Comparison of ENCODE assay signal across 1 cellular context in the genomic region with DNA sequence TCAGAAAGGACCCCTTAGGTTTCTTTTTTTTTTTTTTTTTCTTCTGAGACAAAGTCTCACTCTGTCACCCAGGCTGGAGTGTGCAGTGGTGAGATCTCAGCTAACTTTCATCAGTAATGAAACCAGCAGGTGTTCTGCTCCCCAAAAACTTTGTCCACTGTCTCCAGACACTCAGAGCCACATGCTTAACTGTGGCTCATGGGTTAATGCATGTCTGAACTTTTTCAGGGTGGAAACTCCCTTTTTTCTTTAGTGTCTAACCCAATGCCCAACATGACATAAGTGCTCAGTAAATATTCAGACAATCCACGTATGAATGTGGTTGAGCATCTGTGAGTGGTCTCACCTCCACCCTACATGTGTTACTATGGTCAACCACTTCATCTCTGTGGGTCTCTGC.
TF ChIP-seq lines count a peak whose summit lies in the region.

No MANE protein-coding gene starts in this region.

TF ChIP-seq in GM12878, 131 proteins besides CTCF, POLR2A, EP300 and RAD21 (continued from another document):
- TF ChIP-seq, protein P1, sequence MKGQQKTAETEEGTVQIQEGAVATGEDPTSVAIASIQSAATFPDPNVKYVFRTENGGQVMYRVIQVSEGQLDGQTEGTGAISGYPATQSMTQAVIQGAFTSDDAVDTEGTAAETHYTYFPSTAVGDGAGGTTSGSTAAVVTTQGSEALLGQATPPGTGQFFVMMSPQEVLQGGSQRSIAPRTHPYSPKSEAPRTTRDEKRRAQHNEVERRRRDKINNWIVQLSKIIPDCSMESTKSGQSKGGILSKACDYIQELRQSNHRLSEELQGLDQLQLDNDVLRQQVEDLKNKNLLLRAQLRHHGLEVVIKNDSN (IDR thresholded peaks at IDR 0.05; ENCODE audit: borderline replicate concordance, extremely low read length, insufficient read depth, low read depth, low read length): no peak
- TF ChIP-seq, protein P2, sequence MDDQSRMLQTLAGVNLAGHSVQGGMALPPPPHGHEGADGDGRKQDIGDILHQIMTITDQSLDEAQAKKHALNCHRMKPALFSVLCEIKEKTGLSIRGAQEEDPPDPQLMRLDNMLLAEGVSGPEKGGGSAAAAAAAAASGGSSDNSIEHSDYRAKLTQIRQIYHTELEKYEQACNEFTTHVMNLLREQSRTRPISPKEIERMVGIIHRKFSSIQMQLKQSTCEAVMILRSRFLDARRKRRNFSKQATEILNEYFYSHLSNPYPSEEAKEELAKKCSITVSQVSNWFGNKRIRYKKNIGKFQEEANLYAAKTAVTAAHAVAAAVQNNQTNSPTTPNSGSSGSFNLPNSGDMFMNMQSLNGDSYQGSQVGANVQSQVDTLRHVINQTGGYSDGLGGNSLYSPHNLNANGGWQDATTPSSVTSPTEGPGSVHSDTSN (IDR thresholded peaks at IDR 0.05; ENCODE audit: insufficient replicate concordance, low read depth, low read length): no peak
- no peak for TF ChIP-seq BACH1 (IDR thresholded peaks at IDR 0.05; ENCODE audit: borderline replicate concordance)
- no peak for TF ChIP-seq EZH2 (IDR thresholded peaks at IDR 0.05; ENCODE audit: borderline replicate concordance, control insufficient read depth, low read depth, low read length)
- TF ChIP-seq CBFB (IDR thresholded peaks at IDR 0.05; ENCODE audit: low read depth): peak; percentile 77
- no peak for TF ChIP-seq SUZ12 (IDR thresholded peaks at IDR 0.05; ENCODE audit: unreplicated experiment)
- no peak for TF ChIP-seq JUND (IDR thresholded peaks at IDR 0.05; ENCODE audit: low read depth, low read length)
- TF ChIP-seq LARP7 (IDR thresholded peaks at IDR 0.05): no peak
- TF ChIP-seq, protein P3, sequence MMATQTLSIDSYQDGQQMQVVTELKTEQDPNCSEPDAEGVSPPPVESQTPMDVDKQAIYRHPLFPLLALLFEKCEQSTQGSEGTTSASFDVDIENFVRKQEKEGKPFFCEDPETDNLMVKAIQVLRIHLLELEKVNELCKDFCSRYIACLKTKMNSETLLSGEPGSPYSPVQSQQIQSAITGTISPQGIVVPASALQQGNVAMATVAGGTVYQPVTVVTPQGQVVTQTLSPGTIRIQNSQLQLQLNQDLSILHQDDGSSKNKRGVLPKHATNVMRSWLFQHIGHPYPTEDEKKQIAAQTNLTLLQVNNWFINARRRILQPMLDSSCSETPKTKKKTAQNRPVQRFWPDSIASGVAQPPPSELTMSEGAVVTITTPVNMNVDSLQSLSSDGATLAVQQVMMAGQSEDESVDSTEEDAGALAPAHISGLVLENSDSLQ (IDR thresholded peaks at IDR 0.05): no peak
- TF ChIP-seq RFX5 (IDR thresholded peaks at IDR 0.05; ENCODE audit: low read depth, low read length): no peak
- TF ChIP-seq BCL11A (IDR thresholded peaks at IDR 0.05; ENCODE audit: low read depth, low read length): peak; percentile 53
- TF ChIP-seq ETV6 (conservative IDR thresholded peaks at IDR 0.05 in 1 of 2, IDR thresholded peaks at IDR 0.05 in 1 of 2; ENCODE audit: borderline replicate concordance in 1 of 2, low read depth in 1 of 2): peak in 1 of 2 experiments; percentile 26; a peak in 1 of 4 replicates
- no peak for TF ChIP-seq NRF1 (conservative IDR thresholded peaks at IDR 0.05; ENCODE audit: low read depth, low read length)
- peak; percentile 72 for TF ChIP-seq NFIC (IDR thresholded peaks at IDR 0.05; ENCODE audit: low read depth, low read length)
- TF ChIP-seq RELA (IDR thresholded peaks at IDR 0.05; ENCODE audit: borderline replicate concordance, partially characterized antibody): no peak
- TF ChIP-seq KAT2A (conservative IDR thresholded peaks at IDR 0.05; ENCODE audit: control insufficient read depth, low read depth, low read length): no peak
- no peak for TF ChIP-seq HDAC2 (IDR thresholded peaks at IDR 0.05)
- TF ChIP-seq, protein P4, sequence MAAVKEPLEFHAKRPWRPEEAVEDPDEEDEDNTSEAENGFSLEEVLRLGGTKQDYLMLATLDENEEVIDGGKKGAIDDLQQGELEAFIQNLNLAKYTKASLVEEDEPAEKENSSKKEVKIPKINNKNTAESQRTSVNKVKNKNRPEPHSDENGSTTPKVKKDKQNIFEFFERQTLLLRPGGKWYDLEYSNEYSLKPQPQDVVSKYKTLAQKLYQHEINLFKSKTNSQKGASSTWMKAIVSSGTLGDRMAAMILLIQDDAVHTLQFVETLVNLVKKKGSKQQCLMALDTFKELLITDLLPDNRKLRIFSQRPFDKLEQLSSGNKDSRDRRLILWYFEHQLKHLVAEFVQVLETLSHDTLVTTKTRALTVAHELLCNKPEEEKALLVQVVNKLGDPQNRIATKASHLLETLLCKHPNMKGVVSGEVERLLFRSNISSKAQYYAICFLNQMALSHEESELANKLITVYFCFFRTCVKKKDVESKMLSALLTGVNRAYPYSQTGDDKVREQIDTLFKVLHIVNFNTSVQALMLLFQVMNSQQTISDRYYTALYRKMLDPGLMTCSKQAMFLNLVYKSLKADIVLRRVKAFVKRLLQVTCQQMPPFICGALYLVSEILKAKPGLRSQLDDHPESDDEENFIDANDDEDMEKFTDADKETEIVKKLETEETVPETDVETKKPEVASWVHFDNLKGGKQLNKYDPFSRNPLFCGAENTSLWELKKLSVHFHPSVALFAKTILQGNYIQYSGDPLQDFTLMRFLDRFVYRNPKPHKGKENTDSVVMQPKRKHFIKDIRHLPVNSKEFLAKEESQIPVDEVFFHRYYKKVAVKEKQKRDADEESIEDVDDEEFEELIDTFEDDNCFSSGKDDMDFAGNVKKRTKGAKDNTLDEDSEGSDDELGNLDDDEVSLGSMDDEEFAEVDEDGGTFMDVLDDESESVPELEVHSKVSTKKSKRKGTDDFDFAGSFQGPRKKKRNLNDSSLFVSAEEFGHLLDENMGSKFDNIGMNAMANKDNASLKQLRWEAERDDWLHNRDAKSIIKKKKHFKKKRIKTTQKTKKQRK (IDR thresholded peaks at IDR 0.05; ENCODE audit: low read depth, low read length): no peak
- no peak for TF ChIP-seq CBX5 (IDR thresholded peaks at IDR 0.05; ENCODE audit: low read depth)
- TF ChIP-seq IRF4 (IDR thresholded peaks at IDR 0.05; ENCODE audit: low read depth, low read length): peak; percentile 37; the same call in 1 of the 2 replicates
- no peak for TF ChIP-seq SMAD1 (IDR thresholded peaks at IDR 0.05; ENCODE audit: low read depth, partially characterized antibody)
- peak; percentile 63; the same call in 1 of the 3 replicates for TF ChIP-seq POU2F2 (IDR thresholded peaks at IDR 0.05; ENCODE audit: borderline replicate concordance, low read depth, low read length)
- TF ChIP-seq, protein P5, sequence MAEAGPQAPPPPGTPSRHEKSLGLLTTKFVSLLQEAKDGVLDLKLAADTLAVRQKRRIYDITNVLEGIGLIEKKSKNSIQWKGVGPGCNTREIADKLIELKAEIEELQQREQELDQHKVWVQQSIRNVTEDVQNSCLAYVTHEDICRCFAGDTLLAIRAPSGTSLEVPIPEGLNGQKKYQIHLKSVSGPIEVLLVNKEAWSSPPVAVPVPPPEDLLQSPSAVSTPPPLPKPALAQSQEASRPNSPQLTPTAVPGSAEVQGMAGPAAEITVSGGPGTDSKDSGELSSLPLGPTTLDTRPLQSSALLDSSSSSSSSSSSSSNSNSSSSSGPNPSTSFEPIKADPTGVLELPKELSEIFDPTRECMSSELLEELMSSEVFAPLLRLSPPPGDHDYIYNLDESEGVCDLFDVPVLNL (IDR thresholded peaks at IDR 0.05; ENCODE audit: low read depth, low read length): no peak
- TF ChIP-seq NFYA (IDR thresholded peaks at IDR 0.05; ENCODE audit: borderline replicate concordance, low read depth, low read length): no peak
- no peak for TF ChIP-seq TCF7 (IDR thresholded peaks at IDR 0.05; ENCODE audit: borderline replicate concordance)
- TF ChIP-seq, protein P6, sequence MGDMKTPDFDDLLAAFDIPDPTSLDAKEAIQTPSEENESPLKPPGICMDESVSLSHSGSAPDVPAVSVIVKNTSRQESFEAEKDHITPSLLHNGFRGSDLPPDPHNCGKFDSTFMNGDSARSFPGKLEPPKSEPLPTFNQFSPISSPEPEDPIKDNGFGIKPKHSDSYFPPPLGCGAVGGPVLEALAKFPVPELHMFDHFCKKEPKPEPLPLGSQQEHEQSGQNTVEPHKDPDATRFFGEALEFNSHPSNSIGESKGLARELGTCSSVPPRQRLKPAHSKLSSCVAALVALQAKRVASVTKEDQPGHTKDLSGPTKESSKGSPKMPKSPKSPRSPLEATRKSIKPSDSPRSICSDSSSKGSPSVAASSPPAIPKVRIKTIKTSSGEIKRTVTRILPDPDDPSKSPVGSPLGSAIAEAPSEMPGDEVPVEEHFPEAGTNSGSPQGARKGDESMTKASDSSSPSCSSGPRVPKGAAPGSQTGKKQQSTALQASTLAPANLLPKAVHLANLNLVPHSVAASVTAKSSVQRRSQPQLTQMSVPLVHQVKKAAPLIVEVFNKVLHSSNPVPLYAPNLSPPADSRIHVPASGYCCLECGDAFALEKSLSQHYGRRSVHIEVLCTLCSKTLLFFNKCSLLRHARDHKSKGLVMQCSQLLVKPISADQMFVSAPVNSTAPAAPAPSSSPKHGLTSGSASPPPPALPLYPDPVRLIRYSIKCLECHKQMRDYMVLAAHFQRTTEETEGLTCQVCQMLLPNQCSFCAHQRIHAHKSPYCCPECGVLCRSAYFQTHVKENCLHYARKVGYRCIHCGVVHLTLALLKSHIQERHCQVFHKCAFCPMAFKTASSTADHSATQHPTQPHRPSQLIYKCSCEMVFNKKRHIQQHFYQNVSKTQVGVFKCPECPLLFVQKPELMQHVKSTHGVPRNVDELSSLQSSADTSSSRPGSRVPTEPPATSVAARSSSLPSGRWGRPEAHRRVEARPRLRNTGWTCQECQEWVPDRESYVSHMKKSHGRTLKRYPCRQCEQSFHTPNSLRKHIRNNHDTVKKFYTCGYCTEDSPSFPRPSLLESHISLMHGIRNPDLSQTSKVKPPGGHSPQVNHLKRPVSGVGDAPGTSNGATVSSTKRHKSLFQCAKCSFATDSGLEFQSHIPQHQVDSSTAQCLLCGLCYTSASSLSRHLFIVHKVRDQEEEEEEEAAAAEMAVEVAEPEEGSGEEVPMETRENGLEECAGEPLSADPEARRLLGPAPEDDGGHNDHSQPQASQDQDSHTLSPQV (IDR thresholded peaks at IDR 0.05): no peak
- TF ChIP-seq, protein P7, sequence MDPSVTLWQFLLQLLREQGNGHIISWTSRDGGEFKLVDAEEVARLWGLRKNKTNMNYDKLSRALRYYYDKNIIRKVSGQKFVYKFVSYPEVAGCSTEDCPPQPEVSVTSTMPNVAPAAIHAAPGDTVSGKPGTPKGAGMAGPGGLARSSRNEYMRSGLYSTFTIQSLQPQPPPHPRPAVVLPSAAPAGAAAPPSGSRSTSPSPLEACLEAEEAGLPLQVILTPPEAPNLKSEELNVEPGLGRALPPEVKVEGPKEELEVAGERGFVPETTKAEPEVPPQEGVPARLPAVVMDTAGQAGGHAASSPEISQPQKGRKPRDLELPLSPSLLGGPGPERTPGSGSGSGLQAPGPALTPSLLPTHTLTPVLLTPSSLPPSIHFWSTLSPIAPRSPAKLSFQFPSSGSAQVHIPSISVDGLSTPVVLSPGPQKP (IDR thresholded peaks at IDR 0.05; ENCODE audit: low read depth, low read length): no peak
- peak; percentile 41; the same call in 1 of the 2 replicates for TF ChIP-seq ATF7 (IDR thresholded peaks at IDR 0.05; ENCODE audit: low read depth)
- TF ChIP-seq, protein P8, sequence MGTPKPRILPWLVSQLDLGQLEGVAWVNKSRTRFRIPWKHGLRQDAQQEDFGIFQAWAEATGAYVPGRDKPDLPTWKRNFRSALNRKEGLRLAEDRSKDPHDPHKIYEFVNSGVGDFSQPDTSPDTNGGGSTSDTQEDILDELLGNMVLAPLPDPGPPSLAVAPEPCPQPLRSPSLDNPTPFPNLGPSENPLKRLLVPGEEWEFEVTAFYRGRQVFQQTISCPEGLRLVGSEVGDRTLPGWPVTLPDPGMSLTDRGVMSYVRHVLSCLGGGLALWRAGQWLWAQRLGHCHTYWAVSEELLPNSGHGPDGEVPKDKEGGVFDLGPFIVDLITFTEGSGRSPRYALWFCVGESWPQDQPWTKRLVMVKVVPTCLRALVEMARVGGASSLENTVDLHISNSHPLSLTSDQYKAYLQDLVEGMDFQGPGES (IDR thresholded peaks at IDR 0.05): no peak
- TF ChIP-seq RBBP5 (conservative IDR thresholded peaks at IDR 0.05): no peak
- peak; percentile 59; the same call in 1 of the 2 replicates for TF ChIP-seq NR2F1 (conservative IDR thresholded peaks at IDR 0.05)
- peak; percentile 48 to 69; a peak in 3 of 4 replicates for TF ChIP-seq IKZF2 (IDR thresholded peaks at IDR 0.05)
- TF ChIP-seq PML (IDR thresholded peaks at IDR 0.05; ENCODE audit: low read length): no peak
- no peak for TF ChIP-seq BMI1 (IDR thresholded peaks at IDR 0.05; ENCODE audit: borderline replicate concordance)
- TF ChIP-seq TBL1XR1 (IDR thresholded peaks at IDR 0.05; ENCODE audit: low read depth, low read length): peak; percentile 45; the same call in 1 of the 2 replicates
- TF ChIP-seq MTA3 (IDR thresholded peaks at IDR 0.05; ENCODE audit: borderline replicate concordance, low read length): no peak
- TF ChIP-seq, protein P9, sequence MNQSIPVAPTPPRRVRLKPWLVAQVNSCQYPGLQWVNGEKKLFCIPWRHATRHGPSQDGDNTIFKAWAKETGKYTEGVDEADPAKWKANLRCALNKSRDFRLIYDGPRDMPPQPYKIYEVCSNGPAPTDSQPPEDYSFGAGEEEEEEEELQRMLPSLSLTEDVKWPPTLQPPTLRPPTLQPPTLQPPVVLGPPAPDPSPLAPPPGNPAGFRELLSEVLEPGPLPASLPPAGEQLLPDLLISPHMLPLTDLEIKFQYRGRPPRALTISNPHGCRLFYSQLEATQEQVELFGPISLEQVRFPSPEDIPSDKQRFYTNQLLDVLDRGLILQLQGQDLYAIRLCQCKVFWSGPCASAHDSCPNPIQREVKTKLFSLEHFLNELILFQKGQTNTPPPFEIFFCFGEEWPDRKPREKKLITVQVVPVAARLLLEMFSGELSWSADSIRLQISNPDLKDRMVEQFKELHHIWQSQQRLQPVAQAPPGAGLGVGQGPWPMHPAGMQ (IDR thresholded peaks at IDR 0.05; ENCODE audit: borderline replicate concordance): no peak
- no peak for TF ChIP-seq SIX5 (IDR thresholded peaks at IDR 0.05; ENCODE audit: low read depth, low read length, severe bottlenecking)
- TF ChIP-seq CHD4 (IDR thresholded peaks at IDR 0.05): no peak
TF ChIP-seq in GM12878: peak in this region for 30.
